In the genomic region with DNA sequence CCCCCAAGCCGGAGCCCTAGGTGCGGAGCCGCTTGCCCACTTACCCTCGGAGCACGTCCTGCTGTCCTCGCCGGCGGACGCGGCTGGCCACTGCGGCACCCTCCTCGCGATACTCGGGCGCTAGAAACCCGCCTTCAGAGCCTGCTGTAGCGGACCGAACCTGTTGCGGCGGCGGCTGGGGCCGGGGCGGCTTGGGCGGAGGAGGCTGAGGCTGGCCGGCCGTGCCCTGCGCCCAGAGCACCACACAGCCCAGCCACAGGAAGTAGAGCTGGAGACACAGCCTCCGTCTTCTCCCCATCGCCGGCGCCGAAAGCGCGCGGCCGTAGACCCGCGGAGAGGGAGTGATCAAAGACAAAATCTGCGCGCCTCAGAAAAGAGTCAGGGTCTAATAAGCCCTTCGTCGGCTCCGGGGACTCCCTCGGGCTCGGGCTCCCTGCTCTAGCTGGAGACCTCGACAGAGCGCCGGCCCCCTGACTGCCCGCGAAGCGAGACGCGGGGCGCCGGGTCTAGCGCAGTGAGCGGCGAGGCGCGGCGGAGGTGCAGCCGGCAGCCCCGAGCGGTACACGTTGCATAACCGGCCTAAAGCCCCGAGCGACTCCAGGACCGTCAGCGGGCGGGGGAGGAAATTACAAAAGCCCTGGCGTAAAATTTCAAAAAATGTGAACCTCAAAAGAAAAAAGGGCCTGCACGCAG, we compare ENCODE assay signal across 1 cellular context.
TF ChIP-seq lines count a peak whose summit lies in the region.

No MANE protein-coding gene starts in this region.

TF ChIP-seq in IMR-90, 13 proteins besides CTCF, POLR2A, EP300 and RAD21 (continued from another document):
- TF ChIP-seq, protein P1, sequence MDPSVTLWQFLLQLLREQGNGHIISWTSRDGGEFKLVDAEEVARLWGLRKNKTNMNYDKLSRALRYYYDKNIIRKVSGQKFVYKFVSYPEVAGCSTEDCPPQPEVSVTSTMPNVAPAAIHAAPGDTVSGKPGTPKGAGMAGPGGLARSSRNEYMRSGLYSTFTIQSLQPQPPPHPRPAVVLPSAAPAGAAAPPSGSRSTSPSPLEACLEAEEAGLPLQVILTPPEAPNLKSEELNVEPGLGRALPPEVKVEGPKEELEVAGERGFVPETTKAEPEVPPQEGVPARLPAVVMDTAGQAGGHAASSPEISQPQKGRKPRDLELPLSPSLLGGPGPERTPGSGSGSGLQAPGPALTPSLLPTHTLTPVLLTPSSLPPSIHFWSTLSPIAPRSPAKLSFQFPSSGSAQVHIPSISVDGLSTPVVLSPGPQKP (IDR thresholded peaks at IDR 0.05; ENCODE audit: borderline replicate concordance, low read depth, low read length), result 0 out of 2 replicates have a peak, but pooled peaks have one; percentile 1
- peak; percentile 82 for TF ChIP-seq CEBPB (IDR thresholded peaks at IDR 0.05; ENCODE audit: low read depth, low read length)
TF ChIP-seq in IMR-90: peak in this region for 2.
